In the genomic region with DNA sequence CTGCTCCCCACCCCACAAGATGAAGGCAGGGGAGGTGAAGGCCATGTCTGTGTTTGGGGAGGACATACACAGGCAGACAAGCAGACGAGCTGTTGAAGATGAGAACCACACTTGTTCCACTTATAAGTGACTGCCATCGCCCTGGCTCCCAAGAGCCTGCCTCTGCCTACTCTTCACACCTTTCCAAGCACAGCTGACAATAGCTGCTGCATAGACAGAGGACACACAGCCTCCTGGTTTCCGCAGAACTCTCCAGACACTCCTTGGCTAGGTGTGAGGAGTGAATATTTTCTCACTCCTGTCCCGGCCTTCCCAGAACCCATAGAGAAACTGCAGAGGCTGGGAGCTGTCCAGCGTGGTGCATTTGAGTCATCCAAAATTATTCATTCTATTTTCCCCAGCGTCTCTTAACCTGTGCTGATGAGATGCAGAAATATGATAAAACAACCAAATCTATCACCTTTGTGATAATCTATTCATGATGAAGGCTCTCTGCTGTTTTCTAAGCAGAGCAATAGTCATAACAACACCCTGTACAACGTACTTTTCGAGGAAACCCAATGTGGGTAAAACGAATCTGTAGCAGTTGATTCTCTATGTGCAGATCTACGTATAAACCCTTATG, we compare ENCODE assay signal across 9 cellular contexts. TPM values are rescaled to one million over a fixed set of nuclear protein-coding genes. Genes with fewer than 3 reads are reported as not detected.
DNase-seq lines count a peak whose midpoint lies in the region; ATAC-seq and TF ChIP-seq lines count a peak whose summit lies in the region.
"Had no signal": no experiment of that assay in that cellular context is flagged by ENCODE, and none has a peak within 500 bp of the region (broad histone marks: within the 10 kb centered on the region; RNA-seq: fewer than 3 reads in every experiment).

No MANE protein-coding gene starts in this region.

- H3K27ac Mint-ChIP-seq in MCF 10A (ENCODE audit: low read depth, unreplicated experiment): no peak overlapping the region

- H3K9me3 Mint-ChIP-seq in MCF 10A (ENCODE audit: unreplicated experiment): no peaks in the 10 kb centered on the region

- H3K27me3 ChIP-seq in breast epithelium: no peaks in the 10 kb centered on the region
- H3K27me3 ChIP-seq in lower lobe of right lung (ENCODE audit: low read depth): no peaks in the 10 kb centered on the region
- no peaks in the 10 kb centered on the region for H3K27me3 ChIP-seq in uterus

- ATAC-seq in lower lobe of right lung (peak; percentile 40 to 55), HG03045 (IDR thresholded peaks at IDR 0.05; ENCODE audit: unreplicated experiment) (no peak)

- POLR2A ChIA-PET in MCF 10A (lab: Yijun Ruan, JAX): interaction anchor here (0.6 to 1.7 kb wide), 8 partner anchors 10 to 345 kb away, joined by 3 to 6 read pairs (median 4); no protein-coding TSS in a partner anchor

- H3K36me3 Mint-ChIP-seq in MCF 10A (ENCODE audit: insufficient read depth, unreplicated experiment): peaks cover 28% of the 10 kb centered on the region

- H3K36me3 ChIP-seq in breast epithelium (peaks cover 4% of the 10 kb centered on the region), lower lobe of right lung (peaks cover 26% of the 10 kb centered on the region), uterus (no peaks in the 10 kb centered on the region)

- H3K27me3 Mint-ChIP-seq in MCF 10A (ENCODE audit: insufficient read depth, unreplicated experiment): no peaks in the 10 kb centered on the region

- intact Hi-C loops in MCF 10A (cut with micrococcal nuclease) (loop anchor here (5.0 kb wide), 1 partner anchor 37 kb away; no protein-coding TSS in a partner anchor), breast epithelium (cut with DNase I; ENCODE audit: low total_unique reads) (no loop called here), lower lobe of right lung (cut with DNase I) (no loop called here), uterus (cut with DNase I; ENCODE audit: low total_unique reads) (no loop called here)

- TF ChIP-seq CTCF in MCF 10A (IDR thresholded peaks at IDR 0.05; ENCODE audit: unreplicated experiment) (no peak), breast epithelium (IDR thresholded peaks at IDR 0.05) (no peak), lower lobe of right lung (IDR thresholded peaks at IDR 0.05) (no peak), uterus (IDR thresholded peaks at IDR 0.05) (no peak)

- H3K9me3 ChIP-seq in breast epithelium: no peaks in the 10 kb centered on the region
- H3K9me3 ChIP-seq in lower lobe of right lung: no peaks in the 10 kb centered on the region
- no peaks in the 10 kb centered on the region for H3K9me3 ChIP-seq in uterus

- H3K27ac ChIP-seq in breast epithelium (no peak overlapping the region), lower lobe of right lung (no peak overlapping the region), uterus (peak overlapping the region; percentile 5 to 62)

- peak overlapping the region in 1 of 3 donors; percentile 33 for H3K4me3 ChIP-seq in breast epithelium
- H3K4me3 ChIP-seq in lower lobe of right lung: no peak overlapping the region
- no peak overlapping the region for H3K4me3 ChIP-seq in uterus

- H3K4me1 Mint-ChIP-seq in MCF 10A (ENCODE audit: insufficient read depth, unreplicated experiment): peaks cover 21% of the 10 kb centered on the region

- no peak overlapping the region for H3K4me3 Mint-ChIP-seq in MCF 10A (ENCODE audit: unreplicated experiment)

- TF ChIP-seq POLR2A in breast epithelium (IDR thresholded peaks at IDR 0.05) (no peak), uterus (IDR thresholded peaks at IDR 0.05) (no peak)

- CTCF ChIA-PET in MCF 10A (lab: Yijun Ruan, JAX): interaction anchor here (0.6 to 3.6 kb wide), 6 partner anchors 32 to 630 kb away, joined by 3 to 19 read pairs (median 3); no protein-coding TSS in a partner anchor

- BruUV-seq in MCF 10A (replicated peaks; lab: Mats Ljungman, UMichigan): no TSS peak

- H3K4me1 ChIP-seq in breast epithelium: peaks cover 0 to 12% of the 10 kb centered on the region in 2 donors
- H3K4me1 ChIP-seq in lower lobe of right lung: peaks cover 86% of the 10 kb centered on the region
- H3K4me1 ChIP-seq in uterus: peaks cover 7 to 28% of the 10 kb centered on the region in 2 donors

- DNase-seq in MCF 10A (ENCODE audit: unreplicated experiment): peak; percentile 29
- no peak for DNase-seq in breast epithelium (ENCODE audit: low spot score in 2 of 2)
- DNase-seq in dermis blood vessel endothelial cell: peak; percentile 62
- DNase-seq in lower lobe of right lung: no peak
- DNase-seq in uterus: no peak
- no peak for DNase-seq in hepatic stellate cell (ENCODE audit: low spot score)
- DNase-seq in NCI-H2227 (lab: John Stamatoyannopoulos, UW; ENCODE audit: unreplicated experiment): no peak
- DNase-seq: NCI-H1930 had no signal

RNA-seq across cellular contexts. Expression of gene KLF9, which starts 24.7 kb away (rescaled TPM):
- 5.9 and 8.9 TPM in 2 replicates for total RNA-seq in MCF 10A (2022)
- total RNA-seq in breast epithelium: 100 to 1,000 TPM; 129 to 223 (median 206) TPM
- total RNA-seq in dermis blood vessel endothelial cell: 31.0 and 38.8 TPM in 2 replicates
- 76.9 TPM for total RNA-seq in lower lobe of right lung
- total RNA-seq in uterus: 100 to 1,000 TPM in 2 of 4 donors, 10 to 100 TPM in 2; 19.1 to 146 (median 98.7) TPM

Comparison
In these comparisons a context has a peak if more than half of its experiments do, and no peak if none do; other contexts are left out.
1. DNase-seq: peak in MCF 10A (single experiment) and dermis blood vessel endothelial cell (single experiment); none in breast epithelium (0 of 2), lower lobe of right lung (single experiment), uterus (0 of 2), hepatic stellate cell (single experiment) and NCI-H2227 (single experiment).
2. H3K27ac ChIP-seq: peak in uterus (2 of 2); none in breast epithelium (0 of 2) and lower lobe of right lung (single experiment).